Comparison of ENCODE assay signal across 24 cellular contexts in genomic region chr16:64132190-64132589, GRCh38.
"Had no signal": no experiment of that assay in that cellular context is flagged by ENCODE, and none has a peak within 500 bp of the region (broad histone marks: within the 10 kb centered on the region; RNA-seq: fewer than 3 reads in every experiment).

No MANE protein-coding gene starts in this region.

- H3K27ac ChIP-seq: cardiac muscle cell, foreskin keratinocyte, ovary, thoracic aorta, upper lobe of left lung, VCaP had no signal

- H3K36me3 Mint-ChIP-seq: activated CD8-positive, alpha-beta memory T cell treated with anti-CD3 and anti-CD28 coated beads, Interleukin-2, amount 10 ng/mL, durations not matched to agents 7 days and 5 days; activated naive CD4-positive, alpha-beta T cell treated with anti-CD3 and anti-CD28 coated beads, Interleukin-2, amount 10 ng/mL, durations not matched to agents 7 days and 5 days; natural killer cell had no signal

- H3K9me3 ChIP-seq: ovary, thoracic aorta, upper lobe of left lung had no signal

- H3K4me1 Mint-ChIP-seq: activated CD4-positive, alpha-beta T cell treated with anti-CD3 and anti-CD28 coated beads, Interleukin-2, amount 10 ng/mL, durations not matched to agents 24 days and 14 days; activated CD8-positive, alpha-beta memory T cell treated with anti-CD3 and anti-CD28 coated beads, Interleukin-2, amount 10 ng/mL, durations not matched to agents 7 days and 5 days; activated naive CD4-positive, alpha-beta T cell treated with anti-CD3 and anti-CD28 coated beads, Interleukin-2, amount 10 ng/mL, durations not matched to agents 7 days and 5 days; natural killer cell had no signal

- H3K27ac Mint-ChIP-seq: activated CD4-positive, alpha-beta T cell treated with anti-CD3 and anti-CD28 coated beads, Interleukin-2, amount 10 ng/mL, durations not matched to agents 24 days and 14 days; activated CD8-positive, alpha-beta memory T cell treated with anti-CD3 and anti-CD28 coated beads, Interleukin-2, amount 10 ng/mL, durations not matched to agents 7 days and 5 days; activated CD8-positive, alpha-beta T cell treated with anti-CD3 and anti-CD28 coated beads for 36 hours; activated naive CD4-positive, alpha-beta T cell treated with anti-CD3 and anti-CD28 coated beads, Interleukin-2, amount 10 ng/mL, durations not matched to agents 7 days and 5 days; natural killer cell; T-helper 2 cell treated with Interferon-gamma antibody and Interleukin-4, amounts not matched to agents 5 μg/mL and 100 μg/mL, for 36 hours had no signal

- ATAC-seq: activated CD4-positive, CD25-positive, alpha-beta regulatory T cell treated with anti-CD3 and anti-CD28 coated beads, Interleukin-2, amount 50 U/mL, for 24 hours; activated CD8-positive, alpha-beta memory T cell treated with anti-CD3 and anti-CD28 coated beads, Interleukin-2, amount 10 ng/mL, durations not matched to agents 7 days and 5 days; activated CD8-positive, alpha-beta T cell treated with anti-CD3 and anti-CD28 coated beads for 36 hours; foreskin keratinocyte; left ventricle myocardium superior; natural killer cell; right cardiac atrium had no signal

- H3K4me1 ChIP-seq: foreskin keratinocyte, upper lobe of left lung had no signal

- DNase-seq: activated CD4-positive, alpha-beta T cell treated with anti-CD3 and anti-CD28 coated beads, Interleukin-2, amount 10 ng/mL, durations not matched to agents 24 days and 14 days; activated CD8-positive, alpha-beta memory T cell treated with anti-CD3 and anti-CD28 coated beads, Interleukin-2, amount 10 ng/mL, durations not matched to agents 7 days and 5 days; activated CD8-positive, alpha-beta T cell treated with anti-CD3 and anti-CD28 coated beads for 36 hours; activated effector memory CD4-positive, alpha-beta T cell treated with anti-CD3 and anti-CD28 coated beads, Interleukin-2, amount 50 U/mL, for 16 hours; activated naive CD4-positive, alpha-beta T cell treated with anti-CD3 and anti-CD28 coated beads, Interleukin-2, amount 10 ng/mL, durations not matched to agents 7 days and 5 days; activated T-cell treated with anti-CD3 and anti-CD28 coated beads for 4 hours; cortex of kidney; erythroblast; foreskin keratinocyte; kidney glomerular epithelial cell; mammary epithelial cell; midbrain; natural killer cell; ovary; right cardiac atrium; stimulated activated CD4-positive, alpha-beta T cell treated with anti-CD3 and anti-CD28 coated beads, Interleukin-4, amount 100 ng/mL, for 24 hours; stimulated activated naive CD4-positive, alpha-beta T cell treated with Interleukin-2 at 50 U/mL for 16 hours; upper lobe of left lung had no signal

- H3K36me3 ChIP-seq: cardiac muscle cell, ovary, thoracic aorta, upper lobe of left lung had no signal

- H3K27me3 Mint-ChIP-seq: activated CD4-positive, alpha-beta T cell treated with anti-CD3 and anti-CD28 coated beads, Interleukin-2, amount 10 ng/mL, durations not matched to agents 24 days and 14 days; activated CD8-positive, alpha-beta memory T cell treated with anti-CD3 and anti-CD28 coated beads, Interleukin-2, amount 10 ng/mL, durations not matched to agents 7 days and 5 days; activated CD8-positive, alpha-beta T cell treated with anti-CD3 and anti-CD28 coated beads for 36 hours; activated naive CD4-positive, alpha-beta T cell treated with anti-CD3 and anti-CD28 coated beads, Interleukin-2, amount 10 ng/mL, durations not matched to agents 7 days and 5 days had no signal

- H3K4me3 ChIP-seq: cardiac muscle cell, ovary, thoracic aorta, upper lobe of left lung had no signal

- H3K4me3 Mint-ChIP-seq: activated CD4-positive, alpha-beta T cell treated with anti-CD3 and anti-CD28 coated beads, Interleukin-2, amount 10 ng/mL, durations not matched to agents 24 days and 14 days; activated CD8-positive, alpha-beta memory T cell treated with anti-CD3 and anti-CD28 coated beads, Interleukin-2, amount 10 ng/mL, durations not matched to agents 7 days and 5 days; activated CD8-positive, alpha-beta T cell treated with anti-CD3 and anti-CD28 coated beads for 36 hours; activated naive CD4-positive, alpha-beta T cell treated with anti-CD3 and anti-CD28 coated beads, Interleukin-2, amount 10 ng/mL, durations not matched to agents 7 days and 5 days; natural killer cell; T-helper 2 cell treated with Interferon-gamma antibody and Interleukin-4, amounts not matched to agents 5 μg/mL and 100 μg/mL, for 36 hours had no signal

- H3K27me3 ChIP-seq: cardiac muscle cell, foreskin keratinocyte, ovary, upper lobe of left lung had no signal
